In the genomic region with DNA sequence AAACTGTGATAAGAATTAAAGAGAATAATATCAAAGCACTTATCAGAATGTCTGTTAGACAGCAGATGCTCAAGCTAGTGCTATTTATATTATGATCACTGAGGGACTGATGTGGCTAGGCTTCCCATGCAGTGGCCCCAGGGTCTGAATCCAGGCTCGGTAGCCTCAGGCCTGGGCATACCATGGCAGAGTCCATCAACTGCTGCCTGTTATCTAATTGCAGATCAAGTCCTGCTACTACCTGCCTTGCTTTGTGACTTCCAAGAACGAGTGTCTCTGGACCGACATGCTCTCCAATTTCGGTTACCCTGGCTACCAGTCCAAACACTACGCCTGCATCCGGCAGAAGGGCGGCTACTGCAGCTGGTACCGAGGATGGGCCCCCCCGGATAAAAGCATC, we compare ENCODE assay signal across 16 cellular contexts. TPM values are rescaled to one million over a fixed set of nuclear protein-coding genes. Genes with fewer than 3 reads are reported as not detected.
"Had no signal": no experiment of that assay in that cellular context is flagged by ENCODE, and none has a peak within 500 bp of the region (broad histone marks: within the 10 kb centered on the region; RNA-seq: fewer than 3 reads in every experiment).

No MANE protein-coding gene starts in this region.

- ATAC-seq: activated CD8-positive, alpha-beta T cell treated with anti-CD3 and anti-CD28 coated beads, Interleukin-2, amount 10 ng/mL, durations not matched to agents 7 days and 5 days; activated naive CD8-positive, alpha-beta T cell treated with anti-CD3 and anti-CD28 coated beads, Interleukin-2, amount 50 U/mL, for 24 hours; heart left ventricle; left cardiac atrium; naive thymus-derived CD4-positive, alpha-beta T cell; stimulated activated naive CD8-positive, alpha-beta T cell treated with anti-CD3 and anti-CD28 coated beads, Interleukin-15, Interleukin-2, amounts not matched to agents 100 U/mL and 50 U/mL, for 24 hours had no signal

- H3K4me3 ChIP-seq: heart left ventricle, lung had no signal

- DNase-seq: activated CD4-positive, alpha-beta T cell treated with anti-CD3 and anti-CD28 coated beads, Interleukin-2, amount 10 ng/mL, durations not matched to agents 7 days and 5 days; activated CD4-positive, CD25-positive, alpha-beta regulatory T cell treated with anti-CD3 and anti-CD28 coated beads, Interleukin-2, amount 50 U/mL, for 72 hours; activated CD8-positive, alpha-beta T cell treated with anti-CD3 and anti-CD28 coated beads, Interleukin-2, amount 10 ng/mL, durations not matched to agents 7 days and 5 days; activated gamma-delta T cell; activated naive CD4-positive, alpha-beta T cell treated with anti-CD3 and anti-CD28 coated beads, Interleukin-2, amount 50 U/mL, for 16 hours; activated naive CD8-positive, alpha-beta T cell treated with anti-CD3 and anti-CD28 coated beads, Interleukin-2, amount 50 U/mL, for 24 hours; heart left ventricle; islet precursor cell; left cardiac atrium; naive thymus-derived CD4-positive, alpha-beta T cell; retina; stimulated activated CD4-positive, alpha-beta T cell treated with anti-CD3 and anti-CD28 coated beads, Interleukin-4, amount 100 ng/mL, for 4 hours; stimulated activated naive CD8-positive, alpha-beta T cell treated with anti-CD3 and anti-CD28 coated beads, Interleukin-15, Interleukin-2, amounts not matched to agents 100 U/mL and 50 U/mL, for 24 hours; WERI-Rb-1 had no signal

- H3K27me3 ChIP-seq: heart left ventricle had no signal

- H3K36me3 ChIP-seq: WERI-Rb-1 had no signal

- H3K9me3 ChIP-seq: heart left ventricle had no signal

- H3K27ac ChIP-seq: epithelial cell of prostate, WERI-Rb-1 had no signal

RNA-seq across cellular contexts. Expression of a gene that starts 57.5 kb away (rescaled TPM):
- polyA plus RNA-seq: naive thymus-derived CD4-positive, alpha-beta T cell had no signal
